ENCODE assay signal across 21 cellular contexts in the genomic region with DNA sequence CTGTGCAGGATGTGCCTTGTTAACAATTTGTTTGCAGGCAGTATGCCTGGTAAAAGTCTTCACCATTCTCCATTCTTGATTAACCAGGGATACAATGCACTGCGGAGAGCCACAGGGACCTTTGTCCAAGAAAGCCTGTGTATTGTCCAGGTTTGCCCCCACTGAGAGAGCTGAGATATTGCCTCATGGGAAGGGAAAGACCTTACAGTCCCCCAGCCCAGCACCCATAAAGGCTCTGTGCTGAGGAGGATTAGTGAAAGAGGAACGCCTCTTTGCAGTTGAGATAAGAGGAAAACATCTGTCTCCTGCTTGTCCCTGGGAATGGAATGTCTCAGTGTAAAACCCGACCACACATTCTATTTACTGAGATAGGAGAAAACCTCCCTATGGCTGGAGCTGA.
"Had no signal": no experiment of that assay in that cellular context is flagged by ENCODE, and none has a peak within 500 bp of the region (broad histone marks: within the 10 kb centered on the region; RNA-seq: fewer than 3 reads in every experiment).

No MANE protein-coding gene starts in this region.

- ATAC-seq: activated CD4-positive, alpha-beta T cell treated with anti-CD3 and anti-CD28 coated beads for 36 hours; activated T-helper 17 cell treated with anti-CD3 and anti-CD28 coated beads, Interleukin-2, amount 50 U/mL, for 72 hours; PC-3; T-helper 17 cell had no signal

- DNase-seq: activated CD4-positive, alpha-beta memory T cell treated with anti-CD3 and anti-CD28 coated beads, Interleukin-2, amount 10 ng/mL, durations not matched to agents 7 days and 5 days; activated CD4-positive, alpha-beta T cell treated with anti-CD3 and anti-CD28 coated beads for 36 hours; activated CD4-positive, alpha-beta T cell treated with anti-CD3 and anti-CD28 coated beads, Interleukin-2, amount 50 U/mL, for 1 hour; activated gamma-delta T cell; activated naive CD4-positive, alpha-beta T cell treated with anti-CD3 and anti-CD28 coated beads for 36 hours; activated T-cell treated with anti-CD3 and anti-CD28 coated beads for 4 hours; activated T-cell treated with anti-CD3 and anti-CD28 coated beads, Interleukin-2, amount 50 U/mL, for 48 hours; cerebellar nuclear complex; NCI-H1092; NCI-H1930; NCI-H2171; NCI-H2227 treated with DMSO at 0.1 percent for 48 hours; NCI-H446 treated with DMSO at 0.1 percent for 48 hours; NCI-H524 treated with DMSO at 0.1 percent for 48 hours; NCI-H748 treated with DMSO at 0.1 percent for 48 hours; PC-3; SHP77 treated with DMSO at 0.1 percent for 48 hours; T-helper 17 cell; T-helper 9 cell had no signal

- H3K27ac ChIP-seq: VCaP had no signal
